ENCODE assay signal across 1 cellular context in the genomic region with DNA sequence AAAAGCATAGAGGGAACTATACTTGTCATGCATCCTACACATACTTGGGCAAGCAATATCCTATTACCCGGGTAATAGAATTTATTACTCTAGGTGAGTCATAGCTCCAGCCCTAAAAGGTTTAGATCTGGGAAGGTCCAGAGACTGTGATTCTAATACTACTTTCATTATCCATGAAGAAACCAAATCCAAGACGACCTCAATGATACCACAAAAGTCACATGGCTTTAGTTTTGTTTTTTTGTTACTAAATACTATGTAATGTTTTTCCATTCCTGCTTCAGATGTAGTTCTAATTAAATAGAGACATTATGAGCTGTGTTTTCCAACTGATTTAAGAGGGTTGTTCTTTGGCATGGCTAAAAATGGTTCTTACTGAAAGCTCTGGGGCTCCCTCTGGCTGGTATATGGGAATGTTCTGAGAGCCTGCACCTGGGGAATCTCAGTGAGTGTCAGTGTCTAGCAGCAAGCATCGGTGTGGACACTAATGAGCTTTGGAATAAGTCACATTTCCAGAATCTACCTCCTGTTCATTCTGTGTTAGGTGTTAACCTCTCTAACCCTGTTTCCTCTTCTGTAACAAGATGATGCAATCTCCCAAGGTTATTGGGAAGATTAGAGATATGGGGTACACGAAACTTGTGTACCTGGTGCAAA.
A peak's percentile ranks its signal among the peaks of the same experiment; 100 is the strongest.
TF ChIP-seq lines count a peak whose summit lies in the region.

No MANE protein-coding gene starts in this region.

TF ChIP-seq in HepG2, 621 proteins besides CTCF, POLR2A, EP300 and RAD21 (continued from another document and continues in another):
- TF ChIP-seq, protein P1, sequence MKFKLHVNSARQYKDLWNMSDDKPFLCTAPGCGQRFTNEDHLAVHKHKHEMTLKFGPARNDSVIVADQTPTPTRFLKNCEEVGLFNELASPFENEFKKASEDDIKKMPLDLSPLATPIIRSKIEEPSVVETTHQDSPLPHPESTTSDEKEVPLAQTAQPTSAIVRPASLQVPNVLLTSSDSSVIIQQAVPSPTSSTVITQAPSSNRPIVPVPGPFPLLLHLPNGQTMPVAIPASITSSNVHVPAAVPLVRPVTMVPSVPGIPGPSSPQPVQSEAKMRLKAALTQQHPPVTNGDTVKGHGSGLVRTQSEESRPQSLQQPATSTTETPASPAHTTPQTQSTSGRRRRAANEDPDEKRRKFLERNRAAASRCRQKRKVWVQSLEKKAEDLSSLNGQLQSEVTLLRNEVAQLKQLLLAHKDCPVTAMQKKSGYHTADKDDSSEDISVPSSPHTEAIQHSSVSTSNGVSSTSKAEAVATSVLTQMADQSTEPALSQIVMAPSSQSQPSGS (CRISPR knock-in tag; IDR thresholded peaks at IDR 0.05), result 0 out of 2 replicates have a peak, but pooled peaks have one; percentile 30
- TF ChIP-seq CEBPG (CRISPR knock-in tag; IDR thresholded peaks at IDR 0.05) (peak; percentile 95), BHLHE40 (IDR thresholded peaks at IDR 0.05; ENCODE audit: low read length) (no peak), DR1 (CRISPR knock-in tag; IDR thresholded peaks at IDR 0.05) (no peak), RCOR2 (CRISPR knock-in tag; IDR thresholded peaks at IDR 0.05) (no peak; the same call in 1 of the 2 replicates), ZFP62 (CRISPR knock-in tag; IDR thresholded peaks at IDR 0.05) (no peak), PRMT3 (CRISPR knock-in tag; IDR thresholded peaks at IDR 0.05; ENCODE audit: borderline replicate concordance, low read depth) (no peak), BRD4 (CRISPR knock-in tag; IDR thresholded peaks at IDR 0.05) (no peak), ZNF350 (CRISPR knock-in tag; IDR thresholded peaks at IDR 0.05; ENCODE audit: borderline replicate concordance, low read depth) (no peak), ZNF670 (CRISPR knock-in tag; IDR thresholded peaks at IDR 0.05; ENCODE audit: borderline replicate concordance) (peak; percentile 55; the same call in 1 of the 2 replicates), NFRKB (IDR thresholded peaks at IDR 0.05) (no peak), ZBTB1 (CRISPR knock-in tag; IDR thresholded peaks at IDR 0.05; ENCODE audit: borderline replicate concordance) (no peak), HOXA7 (CRISPR knock-in tag; IDR thresholded peaks at IDR 0.05) (no peak), MBNL3 (CRISPR knock-in tag; conservative IDR thresholded peaks at IDR 0.05) (no peak), EED (CRISPR knock-in tag; IDR thresholded peaks at IDR 0.05) (no peak), ZNF589 (CRISPR knock-in tag; conservative IDR thresholded peaks at IDR 0.05) (no peak), MATR3 (CRISPR knock-in tag; IDR thresholded peaks at IDR 0.05) (no peak), NR2F6 (IDR thresholded peaks at IDR 0.05) (0 out of 2 replicates have a peak, but pooled peaks have one; percentile 38), NR2F6 (CRISPR knock-in tag; IDR thresholded peaks at IDR 0.05) (peak; percentile 83), MIER2 (CRISPR knock-in tag; IDR thresholded peaks at IDR 0.05) (0 out of 2 replicates have a peak, but pooled peaks have one; percentile 17), ZNF616 (CRISPR knock-in tag; IDR thresholded peaks at IDR 0.05; ENCODE audit: low read depth) (no peak), MEIS2 (CRISPR knock-in tag; IDR thresholded peaks at IDR 0.05) (no peak), ZNF180 (CRISPR knock-in tag; IDR thresholded peaks at IDR 0.05; ENCODE audit: borderline replicate concordance, low read depth) (no peak), ZNF17 (CRISPR knock-in tag; IDR thresholded peaks at IDR 0.05) (no peak), ZNF781 (CRISPR knock-in tag; IDR thresholded peaks at IDR 0.05; ENCODE audit: borderline replicate concordance, not compliant biosample characterization) (no peak), ZNF253 (CRISPR knock-in tag; IDR thresholded peaks at IDR 0.05; ENCODE audit: borderline replicate concordance) (no peak), KAT2B (IDR thresholded peaks at IDR 0.05; ENCODE audit: borderline replicate concordance, low read depth, low read length) (no peak), ATM (IDR thresholded peaks at IDR 0.05; ENCODE audit: borderline replicate concordance) (no peak), ARNT (IDR thresholded peaks at IDR 0.05) (no peak), ZNF331 (CRISPR knock-in tag; IDR thresholded peaks at IDR 0.05) (peak; percentile 57; the same call in 1 of the 2 replicates), FOXJ3 (CRISPR knock-in tag; IDR thresholded peaks at IDR 0.05; ENCODE audit: borderline replicate concordance) (peak; percentile 49; the same call in 1 of the 2 replicates), ZNF709 (CRISPR knock-in tag; IDR thresholded peaks at IDR 0.05) (no peak), ZNF772 (CRISPR knock-in tag; IDR thresholded peaks at IDR 0.05) (no peak), ZSCAN9 (CRISPR knock-in tag; IDR thresholded peaks at IDR 0.05; ENCODE audit: borderline replicate concordance) (no peak), ZNF326 (CRISPR knock-in tag; IDR thresholded peaks at IDR 0.05; ENCODE audit: borderline replicate concordance) (no peak), ZKSCAN8 (CRISPR knock-in tag; IDR thresholded peaks at IDR 0.05; ENCODE audit: borderline replicate concordance) (no peak), TEAD3 (CRISPR knock-in tag; optimal IDR thresholded peaks at IDR 0.05; ENCODE audit: borderline replicate concordance) (no peak), MYNN (CRISPR knock-in tag; IDR thresholded peaks at IDR 0.05; ENCODE audit: low read depth) (no peak), NKX3-1 (CRISPR knock-in tag; IDR thresholded peaks at IDR 0.05) (no peak)
- TF ChIP-seq, protein P2, sequence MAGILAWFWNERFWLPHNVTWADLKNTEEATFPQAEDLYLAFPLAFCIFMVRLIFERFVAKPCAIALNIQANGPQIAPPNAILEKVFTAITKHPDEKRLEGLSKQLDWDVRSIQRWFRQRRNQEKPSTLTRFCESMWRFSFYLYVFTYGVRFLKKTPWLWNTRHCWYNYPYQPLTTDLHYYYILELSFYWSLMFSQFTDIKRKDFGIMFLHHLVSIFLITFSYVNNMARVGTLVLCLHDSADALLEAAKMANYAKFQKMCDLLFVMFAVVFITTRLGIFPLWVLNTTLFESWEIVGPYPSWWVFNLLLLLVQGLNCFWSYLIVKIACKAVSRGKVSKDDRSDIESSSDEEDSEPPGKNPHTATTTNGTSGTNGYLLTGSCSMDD (CRISPR knock-in tag; IDR thresholded peaks at IDR 0.05), result no peak
- TF ChIP-seq, protein P3, sequence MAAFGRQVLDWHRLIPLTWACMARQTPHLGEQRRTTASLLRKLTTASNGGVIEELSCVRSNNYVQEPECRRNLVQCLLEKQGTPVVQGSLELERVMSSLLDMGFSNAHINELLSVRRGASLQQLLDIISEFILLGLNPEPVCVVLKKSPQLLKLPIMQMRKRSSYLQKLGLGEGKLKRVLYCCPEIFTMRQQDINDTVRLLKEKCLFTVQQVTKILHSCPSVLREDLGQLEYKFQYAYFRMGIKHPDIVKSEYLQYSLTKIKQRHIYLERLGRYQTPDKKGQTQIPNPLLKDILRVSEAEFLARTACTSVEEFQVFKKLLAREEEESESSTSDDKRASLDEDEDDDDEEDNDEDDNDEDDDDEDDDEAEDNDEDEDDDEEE (CRISPR knock-in tag; IDR thresholded peaks at IDR 0.05), result no peak
- TF ChIP-seq, protein P4, sequence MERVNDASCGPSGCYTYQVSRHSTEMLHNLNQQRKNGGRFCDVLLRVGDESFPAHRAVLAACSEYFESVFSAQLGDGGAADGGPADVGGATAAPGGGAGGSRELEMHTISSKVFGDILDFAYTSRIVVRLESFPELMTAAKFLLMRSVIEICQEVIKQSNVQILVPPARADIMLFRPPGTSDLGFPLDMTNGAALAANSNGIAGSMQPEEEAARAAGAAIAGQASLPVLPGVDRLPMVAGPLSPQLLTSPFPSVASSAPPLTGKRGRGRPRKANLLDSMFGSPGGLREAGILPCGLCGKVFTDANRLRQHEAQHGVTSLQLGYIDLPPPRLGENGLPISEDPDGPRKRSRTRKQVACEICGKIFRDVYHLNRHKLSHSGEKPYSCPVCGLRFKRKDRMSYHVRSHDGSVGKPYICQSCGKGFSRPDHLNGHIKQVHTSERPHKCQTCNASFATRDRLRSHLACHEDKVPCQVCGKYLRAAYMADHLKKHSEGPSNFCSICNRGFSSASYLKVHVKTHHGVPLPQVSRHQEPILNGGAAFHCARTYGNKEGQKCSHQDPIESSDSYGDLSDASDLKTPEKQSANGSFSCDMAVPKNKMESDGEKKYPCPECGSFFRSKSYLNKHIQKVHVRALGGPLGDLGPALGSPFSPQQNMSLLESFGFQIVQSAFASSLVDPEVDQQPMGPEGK (CRISPR knock-in tag; IDR thresholded peaks at IDR 0.05), result no peak
- TF ChIP-seq, protein P5, sequence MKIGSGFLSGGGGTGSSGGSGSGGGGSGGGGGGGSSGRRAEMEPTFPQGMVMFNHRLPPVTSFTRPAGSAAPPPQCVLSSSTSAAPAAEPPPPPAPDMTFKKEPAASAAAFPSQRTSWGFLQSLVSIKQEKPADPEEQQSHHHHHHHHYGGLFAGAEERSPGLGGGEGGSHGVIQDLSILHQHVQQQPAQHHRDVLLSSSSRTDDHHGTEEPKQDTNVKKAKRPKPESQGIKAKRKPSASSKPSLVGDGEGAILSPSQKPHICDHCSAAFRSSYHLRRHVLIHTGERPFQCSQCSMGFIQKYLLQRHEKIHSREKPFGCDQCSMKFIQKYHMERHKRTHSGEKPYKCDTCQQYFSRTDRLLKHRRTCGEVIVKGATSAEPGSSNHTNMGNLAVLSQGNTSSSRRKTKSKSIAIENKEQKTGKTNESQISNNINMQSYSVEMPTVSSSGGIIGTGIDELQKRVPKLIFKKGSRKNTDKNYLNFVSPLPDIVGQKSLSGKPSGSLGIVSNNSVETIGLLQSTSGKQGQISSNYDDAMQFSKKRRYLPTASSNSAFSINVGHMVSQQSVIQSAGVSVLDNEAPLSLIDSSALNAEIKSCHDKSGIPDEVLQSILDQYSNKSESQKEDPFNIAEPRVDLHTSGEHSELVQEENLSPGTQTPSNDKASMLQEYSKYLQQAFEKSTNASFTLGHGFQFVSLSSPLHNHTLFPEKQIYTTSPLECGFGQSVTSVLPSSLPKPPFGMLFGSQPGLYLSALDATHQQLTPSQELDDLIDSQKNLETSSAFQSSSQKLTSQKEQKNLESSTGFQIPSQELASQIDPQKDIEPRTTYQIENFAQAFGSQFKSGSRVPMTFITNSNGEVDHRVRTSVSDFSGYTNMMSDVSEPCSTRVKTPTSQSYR (CRISPR knock-in tag; IDR thresholded peaks at IDR 0.05; ENCODE audit: borderline replicate concordance), result no peak
- TF ChIP-seq, protein P6, sequence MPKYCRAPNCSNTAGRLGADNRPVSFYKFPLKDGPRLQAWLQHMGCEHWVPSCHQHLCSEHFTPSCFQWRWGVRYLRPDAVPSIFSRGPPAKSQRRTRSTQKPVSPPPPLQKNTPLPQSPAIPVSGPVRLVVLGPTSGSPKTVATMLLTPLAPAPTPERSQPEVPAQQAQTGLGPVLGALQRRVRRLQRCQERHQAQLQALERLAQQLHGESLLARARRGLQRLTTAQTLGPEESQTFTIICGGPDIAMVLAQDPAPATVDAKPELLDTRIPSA (CRISPR knock-in tag; IDR thresholded peaks at IDR 0.05; ENCODE audit: borderline replicate concordance), result no peak
- TF ChIP-seq, protein P7, sequence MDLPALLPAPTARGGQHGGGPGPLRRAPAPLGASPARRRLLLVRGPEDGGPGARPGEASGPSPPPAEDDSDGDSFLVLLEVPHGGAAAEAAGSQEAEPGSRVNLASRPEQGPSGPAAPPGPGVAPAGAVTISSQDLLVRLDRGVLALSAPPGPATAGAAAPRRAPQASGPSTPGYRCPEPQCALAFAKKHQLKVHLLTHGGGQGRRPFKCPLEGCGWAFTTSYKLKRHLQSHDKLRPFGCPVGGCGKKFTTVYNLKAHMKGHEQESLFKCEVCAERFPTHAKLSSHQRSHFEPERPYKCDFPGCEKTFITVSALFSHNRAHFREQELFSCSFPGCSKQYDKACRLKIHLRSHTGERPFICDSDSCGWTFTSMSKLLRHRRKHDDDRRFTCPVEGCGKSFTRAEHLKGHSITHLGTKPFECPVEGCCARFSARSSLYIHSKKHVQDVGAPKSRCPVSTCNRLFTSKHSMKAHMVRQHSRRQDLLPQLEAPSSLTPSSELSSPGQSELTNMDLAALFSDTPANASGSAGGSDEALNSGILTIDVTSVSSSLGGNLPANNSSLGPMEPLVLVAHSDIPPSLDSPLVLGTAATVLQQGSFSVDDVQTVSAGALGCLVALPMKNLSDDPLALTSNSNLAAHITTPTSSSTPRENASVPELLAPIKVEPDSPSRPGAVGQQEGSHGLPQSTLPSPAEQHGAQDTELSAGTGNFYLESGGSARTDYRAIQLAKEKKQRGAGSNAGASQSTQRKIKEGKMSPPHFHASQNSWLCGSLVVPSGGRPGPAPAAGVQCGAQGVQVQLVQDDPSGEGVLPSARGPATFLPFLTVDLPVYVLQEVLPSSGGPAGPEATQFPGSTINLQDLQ (CRISPR knock-in tag; IDR thresholded peaks at IDR 0.05), result no peak
- TF ChIP-seq, protein P8, sequence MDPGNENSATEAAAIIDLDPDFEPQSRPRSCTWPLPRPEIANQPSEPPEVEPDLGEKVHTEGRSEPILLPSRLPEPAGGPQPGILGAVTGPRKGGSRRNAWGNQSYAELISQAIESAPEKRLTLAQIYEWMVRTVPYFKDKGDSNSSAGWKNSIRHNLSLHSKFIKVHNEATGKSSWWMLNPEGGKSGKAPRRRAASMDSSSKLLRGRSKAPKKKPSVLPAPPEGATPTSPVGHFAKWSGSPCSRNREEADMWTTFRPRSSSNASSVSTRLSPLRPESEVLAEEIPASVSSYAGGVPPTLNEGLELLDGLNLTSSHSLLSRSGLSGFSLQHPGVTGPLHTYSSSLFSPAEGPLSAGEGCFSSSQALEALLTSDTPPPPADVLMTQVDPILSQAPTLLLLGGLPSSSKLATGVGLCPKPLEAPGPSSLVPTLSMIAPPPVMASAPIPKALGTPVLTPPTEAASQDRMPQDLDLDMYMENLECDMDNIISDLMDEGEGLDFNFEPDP (CRISPR knock-in tag; conservative IDR thresholded peaks at IDR 0.05), result no peak
- TF ChIP-seq, protein P9, sequence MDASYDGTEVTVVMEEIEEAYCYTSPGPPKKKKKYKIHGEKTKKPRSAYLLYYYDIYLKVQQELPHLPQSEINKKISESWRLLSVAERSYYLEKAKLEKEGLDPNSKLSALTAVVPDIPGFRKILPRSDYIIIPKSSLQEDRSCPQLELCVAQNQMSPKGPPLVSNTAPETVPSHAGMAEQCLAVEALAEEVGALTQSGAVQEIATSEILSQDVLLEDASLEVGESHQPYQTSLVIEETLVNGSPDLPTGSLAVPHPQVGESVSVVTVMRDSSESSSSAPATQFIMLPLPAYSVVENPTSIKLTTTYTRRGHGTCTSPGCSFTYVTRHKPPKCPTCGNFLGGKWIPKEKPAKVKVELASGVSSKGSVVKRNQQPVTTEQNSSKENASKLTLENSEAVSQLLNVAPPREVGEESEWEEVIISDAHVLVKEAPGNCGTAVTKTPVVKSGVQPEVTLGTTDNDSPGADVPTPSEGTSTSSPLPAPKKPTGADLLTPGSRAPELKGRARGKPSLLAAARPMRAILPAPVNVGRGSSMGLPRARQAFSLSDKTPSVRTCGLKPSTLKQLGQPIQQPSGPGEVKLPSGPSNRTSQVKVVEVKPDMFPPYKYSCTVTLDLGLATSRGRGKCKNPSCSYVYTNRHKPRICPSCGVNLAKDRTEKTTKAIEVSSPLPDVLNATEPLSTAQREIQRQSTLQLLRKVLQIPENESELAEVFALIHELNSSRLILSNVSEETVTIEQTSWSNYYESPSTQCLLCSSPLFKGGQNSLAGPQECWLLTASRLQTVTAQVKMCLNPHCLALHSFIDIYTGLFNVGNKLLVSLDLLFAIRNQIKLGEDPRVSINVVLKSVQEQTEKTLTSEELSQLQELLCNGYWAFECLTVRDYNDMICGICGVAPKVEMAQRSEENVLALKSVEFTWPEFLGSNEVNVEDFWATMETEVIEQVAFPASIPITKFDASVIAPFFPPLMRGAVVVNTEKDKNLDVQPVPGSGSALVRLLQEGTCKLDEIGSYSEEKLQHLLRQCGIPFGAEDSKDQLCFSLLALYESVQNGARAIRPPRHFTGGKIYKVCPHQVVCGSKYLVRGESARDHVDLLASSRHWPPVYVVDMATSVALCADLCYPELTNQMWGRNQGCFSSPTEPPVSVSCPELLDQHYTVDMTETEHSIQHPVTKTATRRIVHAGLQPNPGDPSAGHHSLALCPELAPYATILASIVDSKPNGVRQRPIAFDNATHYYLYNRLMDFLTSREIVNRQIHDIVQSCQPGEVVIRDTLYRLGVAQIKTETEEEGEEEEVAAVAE (CRISPR knock-in tag; IDR thresholded peaks at IDR 0.05; ENCODE audit: borderline replicate concordance), result no peak
